Comparison of ENCODE assay signal across 1 cellular context in the genomic region with DNA sequence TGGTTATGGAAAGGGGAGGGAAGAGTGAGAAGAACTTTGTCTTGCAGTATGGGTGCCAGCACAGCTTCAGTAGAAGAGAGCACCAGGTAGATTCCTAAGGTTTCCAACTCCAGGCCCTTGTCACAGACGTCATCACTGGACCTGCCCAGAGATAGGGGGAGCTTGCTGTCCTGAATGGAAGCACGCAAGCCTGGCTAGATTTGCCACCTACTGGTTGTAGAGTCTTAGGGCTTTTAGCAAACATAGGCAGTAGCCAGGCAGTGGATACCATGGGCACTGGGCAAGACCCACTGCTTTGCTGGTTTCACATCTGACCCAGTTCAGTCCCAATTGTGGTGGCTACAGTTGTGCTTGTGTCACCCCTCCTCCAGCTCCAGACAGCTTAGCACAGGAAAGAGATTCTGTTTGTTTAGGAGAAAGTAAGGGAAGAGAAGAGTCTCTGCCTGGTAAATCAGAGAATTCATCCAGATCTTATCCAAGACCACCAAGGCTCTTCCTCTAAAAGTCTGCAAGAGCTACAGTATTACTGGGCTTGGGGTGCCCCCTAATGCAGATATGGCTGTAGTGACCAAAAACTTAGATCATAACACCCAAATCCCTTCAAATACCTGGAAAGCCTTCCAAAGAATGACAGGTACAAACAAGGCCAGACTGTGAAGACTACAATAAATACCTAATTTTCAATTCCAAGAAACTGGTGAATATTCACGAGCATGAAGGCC.
TF ChIP-seq lines count a peak whose summit lies in the region.

No MANE protein-coding gene starts in this region.

TF ChIP-seq in HCT116, 20 proteins besides CTCF, POLR2A, EP300 and RAD21 (continued from another document):
- TF ChIP-seq, protein P1, sequence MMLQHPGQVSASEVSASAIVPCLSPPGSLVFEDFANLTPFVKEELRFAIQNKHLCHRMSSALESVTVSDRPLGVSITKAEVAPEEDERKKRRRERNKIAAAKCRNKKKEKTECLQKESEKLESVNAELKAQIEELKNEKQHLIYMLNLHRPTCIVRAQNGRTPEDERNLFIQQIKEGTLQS (IDR thresholded peaks at IDR 0.05), result no peak
